1 cellular context compared by ENCODE assay signal in genomic region chr11:70467196-70468085, GRCh38.
TF ChIP-seq lines count a peak whose summit lies in the region.

No MANE protein-coding gene starts in this region.

TF ChIP-seq in GM12878, 131 proteins besides CTCF, POLR2A, EP300 and RAD21 (continued from another document):
- no peak for TF ChIP-seq USF2 (IDR thresholded peaks at IDR 0.05; ENCODE audit: borderline replicate concordance, low read depth, low read length)
- no peak for TF ChIP-seq HDGF (IDR thresholded peaks at IDR 0.05)
- 0 out of 4 replicates have a peak, but pooled peaks of 1 of the 2 experiments have one; percentile 21 for TF ChIP-seq BHLHE40 (IDR thresholded peaks at IDR 0.05; ENCODE audit: borderline replicate concordance in 1 of 2, low read depth in 2 of 2, low read length in 1 of 2)
- 0 out of 2 replicates have a peak, but pooled peaks have one; percentile 21 for TF ChIP-seq MXI1 (IDR thresholded peaks at IDR 0.05; ENCODE audit: low read depth, low read length)
- TF ChIP-seq USF1 (IDR thresholded peaks at IDR 0.05; ENCODE audit: borderline replicate concordance, extremely low read length, insufficient read depth, low read depth, low read length), result no peak
- peak; percentile 44; the same call in 1 of the 2 replicates for TF ChIP-seq RUNX3 (IDR thresholded peaks at IDR 0.05; ENCODE audit: low read length)
- no peak for TF ChIP-seq E2F4 (IDR thresholded peaks at IDR 0.05; ENCODE audit: low read depth, low read length)
- TF ChIP-seq SMC3 (IDR thresholded peaks at IDR 0.05; ENCODE audit: borderline replicate concordance, low read length), result peak; percentile 74
TF ChIP-seq in GM12878: peak in this region for 8.
